Comparison of ENCODE assay signal across 8 cellular contexts in genomic region chr22:17172172-17172833, GRCh38. TPM values are rescaled to one million over a fixed set of nuclear protein-coding genes. Genes with fewer than 3 reads are reported as not detected.
DNase-seq lines count a peak whose midpoint lies in the region; ATAC-seq, FAIRE-seq and TF ChIP-seq lines count a peak whose summit lies in the region.

No MANE protein-coding gene starts in this region.

- intact Hi-C loops in A673 (cut with micrococcal nuclease; ENCODE audit: unreplicated experiment) (no loop called here), lower lobe of right lung (cut with DNase I) (no loop called here)

- POLR2A ChIA-PET in A673 (lab: Charles Lee; ENCODE audit: low non-redundant PET) = no interaction called here

- CTCF ChIA-PET in A673 (lab: Charles Lee) = interaction anchor here (0.6 to 2.9 kb wide), 9 partner anchors 8 to 386 kb away, joined by 3 to 46 read pairs (median 3); partner anchors contain the start of gene HDHD5

- DNase-seq in A673 (ENCODE audit: low spot score) (no peak), cerebellum (ENCODE audit: low spot score) (peak; percentile 92), lower lobe of right lung (peak; percentile 48), upper lobe of left lung (peak; percentile 51), AG08395 (ENCODE audit: low spot score) (no peak), 8988T (no peak), GM12891 (ENCODE audit: insufficient read length, low spot score) (no peak)

- H3K9ac ChIP-seq in HUES6 (ENCODE audit: low read length) = peak overlapping the region; percentile 80

- TF ChIP-seq POLR2A in upper lobe of left lung (IDR thresholded peaks at IDR 0.05) (no peak), GM12891 (IDR thresholded peaks at IDR 0.05; ENCODE audit: low read depth, low read length) (no peak)

- H3K4me1 ChIP-seq in A673 (ENCODE audit: insufficient read depth, low read length, poor library complexity, severe bottlenecking) (no peaks in the 10 kb centered on the region), HUES6 (ENCODE audit: control insufficient read depth, insufficient read depth, low read length) (peaks cover 11% of the 10 kb centered on the region), lower lobe of right lung (peaks cover 11% of the 10 kb centered on the region), upper lobe of left lung (peaks cover 9 to 18% (median 14%) of the 10 kb centered on the region in 4 donors)

- ATAC-seq in lower lobe of right lung (peak; percentile 1 to 39), upper lobe of left lung (ENCODE audit: low FRiP score in 2 of 2) (peak in 1 of 2 donors; percentile 15)

- H3K4me3 ChIP-seq in A673 (ENCODE audit: low read depth, low read length, poor library complexity, severe bottlenecking) = peak overlapping the region; percentile 69
- H3K4me3 ChIP-seq in HUES6 (ENCODE audit: low read depth, low read length) = peak overlapping the region; percentile 89
- H3K4me3 ChIP-seq in lower lobe of right lung = peak overlapping the region; percentile 64
- peak overlapping the region in 3 of 4 donors; percentile 62 to 82 (median 77) for H3K4me3 ChIP-seq in upper lobe of left lung

- FAIRE-seq in GM12891 (lab: Jason Lieb, UNC) = no peak

- 63 to 69% methylated on average over 10 to 17 of the region's 17 CpGs for WGBS in upper lobe of left lung, 2 donors

- BruUV-seq in A673 (replicated peaks; lab: Mats Ljungman, UMichigan) = no TSS peak

- H3K9me3 ChIP-seq in A673 (ENCODE audit: low read depth, low read length, poor library complexity, severe bottlenecking) (no peaks in the 10 kb centered on the region), HUES6 (ENCODE audit: control insufficient read depth, insufficient read depth, low read depth, low read length) (no peaks in the 10 kb centered on the region), lower lobe of right lung (no peaks in the 10 kb centered on the region), upper lobe of left lung (no peaks in the 10 kb centered on the region)

- H3K27me3 ChIP-seq in A673 (replicated peaks; ENCODE audit: insufficient read depth, low read depth, low read length, poor library complexity) = no peaks in the 10 kb centered on the region
- no peaks in the 10 kb centered on the region for H3K27me3 ChIP-seq in HUES6 (ENCODE audit: control insufficient read depth, insufficient read depth, low read length)
- no peaks in the 10 kb centered on the region for H3K27me3 ChIP-seq in lower lobe of right lung (ENCODE audit: low read depth)
- no peaks in the 10 kb centered on the region for H3K27me3 ChIP-seq in upper lobe of left lung

- TF ChIP-seq EP300 in upper lobe of left lung (IDR thresholded peaks at IDR 0.05) = no peak

- TF ChIP-seq CTCF in A673 (conservative IDR thresholded peaks at IDR 0.05; ENCODE audit: low read depth, low read length) (no peak), lower lobe of right lung (IDR thresholded peaks at IDR 0.05) (no peak), upper lobe of left lung (IDR thresholded peaks at IDR 0.05) (no peak)

- H3K36me3 ChIP-seq in A673 (ENCODE audit: insufficient read depth, low read length, poor library complexity, severe bottlenecking) (no peaks in the 10 kb centered on the region), HUES6 (ENCODE audit: control insufficient read depth, insufficient read depth, low read length) (no peaks in the 10 kb centered on the region), lower lobe of right lung (no peaks in the 10 kb centered on the region), upper lobe of left lung (no peaks in the 10 kb centered on the region)

- no peak overlapping the region for H3K27ac ChIP-seq in A673 (ENCODE audit: low read depth, low read length, poor library complexity, severe bottlenecking)
- peak overlapping the region; percentile 22; the same call in 1 of the 2 replicates for H3K27ac ChIP-seq in HUES6 (ENCODE audit: low read depth, low read length)
- H3K27ac ChIP-seq in lower lobe of right lung = peak overlapping the region; percentile 94
- peak overlapping the region; percentile 93 to 99 (median 94) for H3K27ac ChIP-seq in upper lobe of left lung

TF ChIP-seq in GM12891, 5 proteins besides CTCF, POLR2A, EP300 and RAD21:
- TF ChIP-seq POLR2AphosphoS5 (IDR thresholded peaks at IDR 0.05; ENCODE audit: low read depth, low read length) (no peak), PAX5 (IDR thresholded peaks at IDR 0.05; ENCODE audit: insufficient read depth, low read length, severe bottlenecking) (no peak), POU2F2 (IDR thresholded peaks at IDR 0.05; ENCODE audit: low read depth, low read length) (no peak), TAF1 (IDR thresholded peaks at IDR 0.05; ENCODE audit: low read depth, low read length) (no peak), SPI1 (IDR thresholded peaks at IDR 0.05; ENCODE audit: low read depth, low read length) (no peak)

RNA-seq across cellular contexts. Expression of gene HDHD5, which starts 13.2 kb away (rescaled TPM):
- total RNA-seq in A673 (2021) (59.4 and 61.6 TPM in 2 replicates), cerebellum (22.0 TPM), lower lobe of right lung (26.2 TPM), upper lobe of left lung (10 to 100 TPM; 28.0 to 47.1 (median 34.3) TPM)
- polyA plus RNA-seq in GM12891 (2012; ENCODE audit: low read depth, missing spikeins) = 29.7 TPM

RNA-seq across cellular contexts. Expression of gene ADA2, which starts 46.9 kb away (rescaled TPM):
- total RNA-seq in A673 (2021) (4.1 and 4.9 TPM in 2 replicates), cerebellum (8.0 TPM), lower lobe of right lung (110 TPM), upper lobe of left lung (10 to 100 TPM; 35.7 to 88.0 (median 63.9) TPM)
- polyA plus RNA-seq in GM12891 (2012; ENCODE audit: low read depth, missing spikeins) = 5.3 TPM

RNA-seq across cellular contexts. Expression of gene TMEM121B, which starts 51.1 kb away (rescaled TPM):
- 2.5 and 3.0 TPM in 2 replicates for total RNA-seq in A673 (2021)
- total RNA-seq in cerebellum = 9.0 TPM
- total RNA-seq in lower lobe of right lung = 0.97 TPM
- 1 to 10 TPM in 3 of 6 donors, under 1 TPM in 2, not detected in 1; 0.10 to 2.0 (median 1.1) TPM for total RNA-seq in upper lobe of left lung
- polyA plus RNA-seq in GM12891 (2012; ENCODE audit: low read depth, missing spikeins) = 0.08 TPM

Comparison
In these comparisons a context has a peak if more than half of its experiments do, and no peak if none do; other contexts are left out.
1. DNase-seq: peak in cerebellum (single experiment), lower lobe of right lung (single experiment) and upper lobe of left lung (2 of 2); none in A673 (single experiment), AG08395 (single experiment), 8988T (single experiment) and GM12891 (single experiment).
2. Peak in every context shown above with its lines, with median percentiles within 50 percentile points of each other: H3K4me3 ChIP-seq.